Comparison of ENCODE assay signal across 8 cellular contexts in genomic region chr11:12086271-12087074, GRCh38. TPM values are rescaled to one million over a fixed set of nuclear protein-coding genes. Genes with fewer than 3 reads are reported as not detected.
DNase-seq lines count a peak whose midpoint lies in the region; ATAC-seq, FAIRE-seq and TF ChIP-seq lines count a peak whose summit lies in the region.

No MANE protein-coding gene starts in this region.

- peak overlapping the region; percentile 88 for H3K9ac ChIP-seq in keratinocyte (ENCODE audit: control insufficient read depth, extremely low read depth, insufficient read depth, low read length)

- H2AFZ ChIP-seq in keratinocyte (ENCODE audit: control insufficient read depth, low read length) = no peak overlapping the region

- H3K4me1 ChIP-seq in keratinocyte (ENCODE audit: control insufficient read depth, extremely low read depth, insufficient read depth, low read length) = peaks cover 65% of the 10 kb centered on the region
- H3K4me1 ChIP-seq in thoracic aorta (ENCODE audit: control insufficient read depth in 1 of 2, low read depth in 2 of 2) = peaks cover 40 to 78% of the 10 kb centered on the region in 2 donors

- peaks cover 0 to 8% of the 10 kb centered on the region in 2 experiments for H3K36me3 ChIP-seq in keratinocyte (ENCODE audit: control insufficient read depth in 2 of 2, extremely low read depth in 1 of 2, insufficient read depth in 2 of 2, low read length in 2 of 2)
- no peaks in the 10 kb centered on the region for H3K36me3 ChIP-seq in thoracic aorta

- H4K20me1 ChIP-seq in keratinocyte (ENCODE audit: control insufficient read depth, extremely low read depth, insufficient read depth, low read length) = no peaks in the 10 kb centered on the region

- DNase-seq in AG10803 (ENCODE audit: low read depth) (peak; percentile 98), astrocyte of the cerebellum (ENCODE audit: low read depth) (peak; percentile 68), keratinocyte (ENCODE audit: low read depth, low spot score) (no peak), thoracic aorta (ENCODE audit: low spot score) (peak; percentile 65), GM20000 (ENCODE audit: low spot score) (no peak), NCI-H2029 treated with DMSO at 0.1 percent for 48 hours (lab: John Stamatoyannopoulos, UW) (no peak), activated gamma-delta T cell treated with Interleukin-2 at 50 U/mL for 16 hours (no peak)
- DNase-seq in Jurkat, Clone E6-1 (ENCODE audit: low read depth, low spot score) = peak; percentile 32

- TF ChIP-seq CTCF in AG10803 (conservative IDR thresholded peaks at IDR 0.05; ENCODE audit: low read length) (no peak), astrocyte of the cerebellum (IDR thresholded peaks at IDR 0.05; ENCODE audit: low read depth, low read length, missing control alignments) (no peak), keratinocyte (optimal IDR thresholded peaks at IDR 0.05 in 1 of 3, IDR thresholded peaks at IDR 0.05 in 1 of 3, conservative IDR thresholded peaks at IDR 0.05 in 1 of 3; ENCODE audit: extremely low read depth in 1 of 3, insufficient read depth in 2 of 3, low read length in 3 of 3) (no peak), thoracic aorta (IDR thresholded peaks at IDR 0.05) (no peak), GM20000 (IDR thresholded peaks at IDR 0.05; ENCODE audit: extremely low read depth, missing control alignments) (no peak)

- peak; percentile 63 for FAIRE-seq in keratinocyte (lab: Jason Lieb, UNC)

- dilution Hi-C loops in keratinocyte (cut with MboI; ENCODE audit: extremely low pct_ligation_motif_present, low sequenced_read_pairs) = no loop called here

- H3K4me2 ChIP-seq in keratinocyte (ENCODE audit: control insufficient read depth, extremely low read depth, insufficient read depth, low read depth, low read length) = peak overlapping the region; percentile 86

- H3K27me3 ChIP-seq in keratinocyte (ENCODE audit: control insufficient read depth, extremely low read depth, insufficient read depth, low read length) (no peaks in the 10 kb centered on the region), thoracic aorta (replicated peaks; ENCODE audit: insufficient read depth) (no peaks in the 10 kb centered on the region)

- peak; percentile 88 for ATAC-seq in thoracic aorta (ENCODE audit: insufficient number of reproducible peaks, low FRiP score, low read depth)

- H3K9me3 ChIP-seq in keratinocyte (ENCODE audit: control insufficient read depth, low read depth, low read length) (peaks cover 2% of the 10 kb centered on the region), thoracic aorta (no peaks in the 10 kb centered on the region)

- in situ Hi-C loops in astrocyte of the cerebellum (cut with HindIII; ENCODE audit: low sequenced_read_pairs) = no loop called here

- H3K27ac ChIP-seq in keratinocyte (ENCODE audit: control insufficient read depth, insufficient read depth, low read length) (peak overlapping the region; percentile 99), thoracic aorta (peak overlapping the region; percentile 99)

- H3K9me1 ChIP-seq in keratinocyte (ENCODE audit: control insufficient read depth, extremely low read depth, insufficient read depth, low read length) = no peaks in the 10 kb centered on the region

- H3K4me3 ChIP-seq in AG10803 (ENCODE audit: low read length) = peak overlapping the region; percentile 60
- H3K4me3 ChIP-seq in Jurkat, Clone E6-1 (ENCODE audit: low read length) = no peak overlapping the region
- no peak overlapping the region for H3K4me3 ChIP-seq in astrocyte of the cerebellum (ENCODE audit: low read depth, low read length)
- peak overlapping the region; percentile 29 to 63 (median 52) for H3K4me3 ChIP-seq in keratinocyte (ENCODE audit: control insufficient read depth in 2 of 3, extremely low read depth in 1 of 3, insufficient read depth in 2 of 3, low read depth in 1 of 3, low read length in 3 of 3)
- peak overlapping the region; percentile 77 for H3K4me3 ChIP-seq in thoracic aorta

- H3K79me2 ChIP-seq in keratinocyte (ENCODE audit: control insufficient read depth, insufficient read depth, low read length) = no peaks in the 10 kb centered on the region

RNA-seq across cellular contexts. Expression of gene MICAL2, which starts 23.9 kb away (rescaled TPM):
- 34.4 TPM for polyA plus RNA-seq in Jurkat, Clone E6-1 (2012; ENCODE audit: insufficient read depth, insufficient read length)
- polyA plus RNA-seq in keratinocyte = 72.7 to 124 TPM (median 83.9 TPM) in 3 replicates
- 172 TPM for polyA plus RNA-seq in keratinocyte (2011; ENCODE audit: low read depth)
- polyA plus RNA-seq in keratinocyte (2011; cell fraction: cytosol; rRNA removed) = 76.6 and 79.2 TPM in 2 replicates
- 175 and 197 TPM in 2 replicates for polyA plus RNA-seq in keratinocyte (2011; cell fraction: nucleus; rRNA removed)
- polyA plus RNA-seq in keratinocyte (2012; ENCODE audit: low replicate concordance) = 52.2 and 143 TPM in 2 replicates
- polyA minus RNA-seq in keratinocyte = 218 to 406 TPM (median 316 TPM) in 3 replicates
- 176 TPM for polyA minus RNA-seq in keratinocyte (2011; cell fraction: cytosol; rRNA and poly(A)+ RNA removed)
- 292 and 558 TPM in 2 replicates for polyA minus RNA-seq in keratinocyte (2011; cell fraction: nucleus; rRNA and poly(A)+ RNA removed)
- 100 to 1,000 TPM; 791 to 989 TPM for total RNA-seq in thoracic aorta

Comparison
In these comparisons a context has a peak if more than half of its experiments do, and no peak if none do; other contexts are left out.
1. DNase-seq: peak in AG10803 (single experiment), Jurkat, Clone E6-1 (single experiment), astrocyte of the cerebellum (single experiment) and thoracic aorta (single experiment); none in keratinocyte (single experiment), GM20000 (single experiment), NCI-H2029 treated with DMSO at 0.1 percent for 48 hours (single experiment) and activated gamma-delta T cell treated with Interleukin-2 at 50 U/mL for 16 hours (single experiment).
2. H3K4me3 ChIP-seq: peak in AG10803 (single experiment), keratinocyte (3 of 3) and thoracic aorta (single experiment); none in Jurkat, Clone E6-1 (single experiment) and astrocyte of the cerebellum (single experiment).